In the genomic region with DNA sequence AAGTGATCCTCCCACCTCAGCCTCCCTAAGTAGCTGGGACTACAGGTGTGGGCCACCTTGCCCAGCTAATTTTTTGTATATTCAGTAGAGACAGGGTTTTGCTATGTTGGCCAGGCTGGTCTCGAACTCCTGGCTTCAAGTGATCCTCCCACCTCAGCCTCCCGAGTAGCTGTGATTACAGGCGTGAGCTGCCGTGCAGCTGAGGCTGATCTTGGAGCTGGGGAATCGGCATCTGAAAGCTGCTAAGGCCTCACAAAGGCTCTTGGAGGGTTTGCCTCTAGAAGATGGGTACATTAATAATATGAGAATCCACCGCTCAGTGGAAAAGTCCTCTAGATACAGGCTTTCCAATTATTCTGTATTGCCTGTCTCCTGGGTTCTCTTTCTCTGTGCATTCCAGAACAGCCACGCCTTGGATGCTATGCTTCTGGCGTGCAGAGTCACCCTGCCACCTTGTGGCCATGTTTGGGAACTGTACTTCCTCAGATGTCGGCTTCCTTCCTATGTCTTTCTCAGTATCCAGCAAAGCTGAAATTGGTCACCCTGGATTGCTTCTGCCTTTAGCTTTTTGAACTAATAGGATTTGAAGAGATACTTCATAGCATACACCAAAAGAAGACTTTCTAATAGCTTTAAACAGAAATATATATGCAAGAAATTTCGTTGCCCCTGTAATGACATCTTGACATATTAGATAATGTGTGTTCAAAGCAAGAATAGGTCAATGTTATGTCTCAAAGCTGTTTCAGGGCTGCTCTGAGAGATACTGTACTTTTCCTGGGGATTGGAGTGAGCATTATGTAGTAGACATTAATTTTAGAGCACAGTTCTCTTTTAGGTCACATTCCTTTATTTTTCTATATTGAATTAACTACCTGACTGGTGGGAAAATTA, we compare ENCODE assay signal across 8 cellular contexts. TPM values are rescaled to one million over a fixed set of nuclear protein-coding genes. Genes with fewer than 3 reads are reported as not detected.
DNase-seq lines count a peak whose midpoint lies in the region; ATAC-seq and TF ChIP-seq lines count a peak whose summit lies in the region.

No MANE protein-coding gene starts in this region.

- H3K27me3 ChIP-seq in thyroid gland = no peaks in the 10 kb centered on the region

- H3K27ac ChIP-seq in thyroid gland = no peak overlapping the region

- no peaks in the 10 kb centered on the region for H3K36me3 ChIP-seq in thyroid gland

- ATAC-seq in GM21529 (IDR thresholded peaks at IDR 0.05; ENCODE audit: unreplicated experiment) = peak; percentile 91

- WGBS in thyroid gland, 2 donors = 29 to 48% methylated on average over 7 to 10 of the region's 10 CpGs

- no peaks in the 10 kb centered on the region for H3K9me3 ChIP-seq in thyroid gland

- intact Hi-C loops in thyroid gland (cut with DNase I) = loop anchor here (2.0 to 10.0 kb wide), 2 partner anchors 379 to 543 kb away; no protein-coding TSS in a partner anchor

- no peak for TF ChIP-seq POLR2A in thyroid gland (IDR thresholded peaks at IDR 0.05)

- no peak overlapping the region for H3K4me3 ChIP-seq in thyroid gland (replicated peaks in 1 of 3)

- DNase-seq in DMS153 treated with DMSO at 0.1 percent for 48 hours (lab: John Stamatoyannopoulos, UW; ENCODE audit: unreplicated experiment) = peak; percentile 71
- DNase-seq in Kasumi-1 (lab: John Stamatoyannopoulos, UW) = peak; percentile 83 to 84
- DNase-seq in RPMI8226 = peak; percentile 67
- peak; percentile 45 for DNase-seq in activated T-helper 1 cell treated with Interleukin-2 at 50 U/mL for 16 hours (ENCODE audit: low read depth)
- peak; percentile 78 for DNase-seq in fibroblast of the conjunctiva (ENCODE audit: low read depth)
- DNase-seq in occipital lobe (lab: John Stamatoyannopoulos, UW) = peak; percentile 45
- peak; percentile 79 for DNase-seq in thyroid gland

- H3K4me1 ChIP-seq in thyroid gland = no peaks in the 10 kb centered on the region

- TF ChIP-seq CTCF in thyroid gland (IDR thresholded peaks at IDR 0.05) = peak; percentile 88 to 93 (median 92)

RNA-seq across cellular contexts. Expression of a gene that starts 25.1 kb away (rescaled TPM):
- total RNA-seq in occipital lobe = 88.4 TPM
- total RNA-seq in thyroid gland = 1 to 10 TPM in 1 of 4 donors, under 1 TPM in 2, not detected in 1; 0.29 to 1.8 (median 0.56) TPM

Comparison
In these comparisons a context has a peak if more than half of its experiments do, and no peak if none do; other contexts are left out.
1. RNA of a gene that starts 25.1 kb away (total RNA-seq): 88.4 TPM in occipital lobe (single experiment); 0.29 to 1.8 TPM in thyroid gland; every median in the first group is over 10 times any median in the second.
2. Peak in every context shown above with its lines, with median percentiles within 50 percentile points of each other: DNase-seq.